In genomic region chr3:8962226-8962861, GRCh38 we compare ENCODE assay signal across 9 cellular contexts. TPM values are rescaled to one million over a fixed set of nuclear protein-coding genes. Genes with fewer than 3 reads are reported as not detected.
DNase-seq lines count a peak whose midpoint lies in the region; ATAC-seq and TF ChIP-seq lines count a peak whose summit lies in the region.
"Had no signal": no experiment of that assay in that cellular context is flagged by ENCODE, and none has a peak within 500 bp of the region (broad histone marks: within the 10 kb centered on the region; RNA-seq: fewer than 3 reads in every experiment).

No MANE protein-coding gene starts in this region.

- H3K4me3 ChIP-seq in BLaER1 (peak overlapping the region; percentile 96), mammary epithelial cell (replicated peaks in 1 of 3; ENCODE audit: insufficient read depth in 1 of 3, low read depth in 2 of 3, low read length in 3 of 3) (peak overlapping the region; percentile 67 to 98 (median 89))
- H3K4me3 ChIP-seq in naive thymus-derived CD4-positive, alpha-beta T cell (ENCODE audit: low read length): peak overlapping the region; percentile 80

- H3K4me3 Mint-ChIP-seq in IgD-negative memory B cell: peak overlapping the region; percentile 94 to 99 (median 98)
- H3K4me3 Mint-ChIP-seq in naive thymus-derived CD4-positive, alpha-beta T cell: peak overlapping the region; percentile 85 to 99 (median 96)

- POLR2A ChIA-PET in naive thymus-derived CD4-positive, alpha-beta T cell (lab: Charles Lee): no interaction called here
- POLR2A ChIA-PET in RWPE1 (lab: Yijun Ruan, JAX; ENCODE audit: low non-redundant PET): no interaction called here

- intact Hi-C loops in mammary epithelial cell (cut with micrococcal nuclease): loop anchor here (2.0 to 5.0 kb wide), 2 partner anchors 194 to 300 kb away; partner anchors contain the start of gene OXTR
- intact Hi-C loops in naive thymus-derived CD4-positive, alpha-beta T cell (cut with micrococcal nuclease): loop anchor here (2.0 to 5.0 kb wide), 3 partner anchors 340 to 770 kb away; partner anchors contain the start of genes BRPF1 (in 1 of the 2) and THUMPD3 (in 1 of the 2)

- H3K27ac ChIP-seq in BLaER1: peak overlapping the region; percentile 76
- peak overlapping the region; percentile 87 for H3K27ac ChIP-seq in mammary epithelial cell (ENCODE audit: insufficient read depth, low read depth, low read length)
- H3K27ac ChIP-seq in naive thymus-derived CD4-positive, alpha-beta T cell (ENCODE audit: low read depth, low read length): peak overlapping the region; percentile 94
- H3K27ac ChIP-seq in RWPE1: no peak overlapping the region

- BruUV-seq in mammary epithelial cell (replicated peaks; lab: Mats Ljungman, UMichigan): no TSS peak

- peak overlapping the region; percentile 88 for H2AFZ ChIP-seq in mammary epithelial cell (ENCODE audit: low read depth, low read length)

- TF ChIP-seq CTCF in mammary epithelial cell (conservative IDR thresholded peaks at IDR 0.05 in 1 of 2, IDR thresholded peaks at IDR 0.05 in 1 of 2; ENCODE audit: extremely low read depth in 1 of 2, insufficient read depth in 1 of 2, low read depth in 1 of 2, low read length in 2 of 2) (no peak), RWPE1 (conservative IDR thresholded peaks at IDR 0.05; ENCODE audit: low read depth) (no peak)

- CTCF ChIA-PET in mammary epithelial cell (lab: Charles Lee; ENCODE audit: low non-redundant PET) (no interaction called here), RWPE1 (lab: Yijun Ruan, JAX) (no interaction called here)
- CTCF ChIA-PET in naive thymus-derived CD4-positive, alpha-beta T cell (lab: Charles Lee): no interaction called here

- H3K4me1 ChIP-seq in BLaER1 (peaks cover 33% of the 10 kb centered on the region), mammary epithelial cell (ENCODE audit: insufficient read depth, low read length) (peaks cover 38% of the 10 kb centered on the region)
- H3K4me1 ChIP-seq in naive thymus-derived CD4-positive, alpha-beta T cell (ENCODE audit: control insufficient read depth in 2 of 2, insufficient read depth in 2 of 2, low read length in 2 of 2): peaks cover 6 to 10% of the 10 kb centered on the region in 2 donors

- in situ Hi-C loops in mammary epithelial cell (cut with MboI; ENCODE audit: low sequenced_read_pairs in 2 of 2): no loop called here

- no peaks in the 10 kb centered on the region for H3K36me3 Mint-ChIP-seq in IgD-negative memory B cell
- H3K36me3 Mint-ChIP-seq in naive thymus-derived CD4-positive, alpha-beta T cell: peaks cover 0 to 16% (median 8%) of the 10 kb centered on the region in 5 donors

- H3K4me2 ChIP-seq in BLaER1 (peak overlapping the region; percentile 90), mammary epithelial cell (ENCODE audit: insufficient read depth, low read depth, low read length) (peak overlapping the region; percentile 80)

- H3K27ac Mint-ChIP-seq in IgD-negative memory B cell: peak overlapping the region; percentile 91 to 98 (median 97)
- peak overlapping the region; percentile 94 to 99 (median 97) for H3K27ac Mint-ChIP-seq in naive thymus-derived CD4-positive, alpha-beta T cell

- H3K9ac ChIP-seq in BLaER1 (peak overlapping the region; percentile 81), mammary epithelial cell (ENCODE audit: insufficient read depth, low read length) (peak overlapping the region; percentile 94)

- H3K9me3 ChIP-seq in BLaER1 (no peaks in the 10 kb centered on the region), mammary epithelial cell (replicated peaks; ENCODE audit: insufficient read depth, low read length) (no peaks in the 10 kb centered on the region)
- H3K9me3 ChIP-seq in naive thymus-derived CD4-positive, alpha-beta T cell (ENCODE audit: control insufficient read depth in 2 of 3, low read length in 3 of 3): no peaks in the 10 kb centered on the region
- H3K9me3 ChIP-seq: body of pancreas had no signal

- dilution Hi-C loops in mammary epithelial cell (cut with HindIII; ENCODE audit: low sequenced_read_pairs): no loop called here

- H3K79me2 ChIP-seq in mammary epithelial cell (ENCODE audit: insufficient read depth, low read length): peaks cover 57% of the 10 kb centered on the region

- no peaks in the 10 kb centered on the region for H3K27me3 Mint-ChIP-seq in IgD-negative memory B cell
- H3K27me3 Mint-ChIP-seq in naive thymus-derived CD4-positive, alpha-beta T cell: peaks cover 0 to 2% (median under 1%) of the 10 kb centered on the region in 5 donors

- H4K20me1 ChIP-seq in BLaER1 (peaks cover 11% of the 10 kb centered on the region; the same call in 1 of the 2 replicates), mammary epithelial cell (ENCODE audit: insufficient read depth, low read length) (no peaks in the 10 kb centered on the region)

- H3K9me3 Mint-ChIP-seq in IgD-negative memory B cell: no peaks in the 10 kb centered on the region
- H3K9me3 Mint-ChIP-seq in naive thymus-derived CD4-positive, alpha-beta T cell: peaks cover 0 to 5% (median 0%) of the 10 kb centered on the region in 11 donors

- H3K4me1 Mint-ChIP-seq in IgD-negative memory B cell: peaks cover 19 to 34% (median 21%) of the 10 kb centered on the region in 3 donors
- H3K4me1 Mint-ChIP-seq in naive thymus-derived CD4-positive, alpha-beta T cell: peaks cover 7 to 49% (median 38%) of the 10 kb centered on the region in 7 donors

- 1% methylated on average over 6 of the region's 6 CpGs for WGBS in mammary epithelial cell (ENCODE audit: low coverage, missing lambda C conversion rate)

- H3K27me3 ChIP-seq in BLaER1 (no peaks in the 10 kb centered on the region), mammary epithelial cell (ENCODE audit: insufficient read depth, low read length) (no peaks in the 10 kb centered on the region)
- no peaks in the 10 kb centered on the region for H3K27me3 ChIP-seq in naive thymus-derived CD4-positive, alpha-beta T cell (ENCODE audit: control insufficient read depth in 2 of 2, insufficient read depth in 2 of 2, low read length in 2 of 2)
- H3K27me3 ChIP-seq: body of pancreas had no signal

- peak; percentile 9 for DNase-seq in mammary epithelial cell
- no peak for DNase-seq in naive thymus-derived CD4-positive, alpha-beta T cell
- no peak for DNase-seq in LoVo (ENCODE audit: low spot score)
- DNase-seq in NCI-H128 (lab: John Stamatoyannopoulos, UW; ENCODE audit: unreplicated experiment): no peak
- DNase-seq in RWPE1 (ENCODE audit: low spot score): no peak
- DNase-seq: body of pancreas had no signal

- peaks cover 24% of the 10 kb centered on the region for H3K36me3 ChIP-seq in BLaER1
- no peaks in the 10 kb centered on the region for H3K36me3 ChIP-seq in mammary epithelial cell (ENCODE audit: insufficient read depth, low read length)
- H3K36me3 ChIP-seq in naive thymus-derived CD4-positive, alpha-beta T cell (ENCODE audit: control insufficient read depth in 2 of 3, insufficient read depth in 3 of 3, low read length in 3 of 3): peaks cover 0 to 11% (median 0%) of the 10 kb centered on the region in 3 experiments

- ATAC-seq in naive thymus-derived CD4-positive, alpha-beta T cell: no peak
- ATAC-seq in HG02840 (IDR thresholded peaks at IDR 0.05; ENCODE audit: low FRiP score, unreplicated experiment): no peak

RNA-seq across cellular contexts. Expression of gene RAD18, which starts 0.9 kb away (rescaled TPM):
- polyA plus RNA-seq in IgD-negative memory B cell (15.6 TPM), mammary epithelial cell (18.4 TPM)
- total RNA-seq in mammary epithelial cell: 10 to 100 TPM; 11.5 to 27.0 TPM
- polyA minus RNA-seq in mammary epithelial cell: 14.9 TPM
- 10 to 100 TPM in 4 of 5 experiments, 1 to 10 TPM in 1; 9.3 to 36.4 (median 18.2) TPM for total RNA-seq in naive thymus-derived CD4-positive, alpha-beta T cell
- polyA plus RNA-seq in naive thymus-derived CD4-positive, alpha-beta T cell: 10 to 100 TPM; 10.5 to 12.9 TPM
